ENCODE assay signal across 8 cellular contexts in genomic region chr10:87342249-87342703, GRCh38. TPM values are rescaled to one million over a fixed set of nuclear protein-coding genes. Genes with fewer than 3 reads are reported as not detected.
DNase-seq lines count a peak whose midpoint lies in the region; ATAC-seq and TF ChIP-seq lines count a peak whose summit lies in the region.
"Not testable (repeated sequence)": the region's sequence is repeated elsewhere in the genome, so short reads cannot be mapped to it uniquely, and the experiment has no call there.

No MANE protein-coding gene starts in this region.

- H3K4me3 Mint-ChIP-seq in nephron: peak overlapping the region; percentile 87 to 97 (median 95)
- H3K4me3 Mint-ChIP-seq in stimulated activated naive B cell treated with anti-CD40 and anti-IgM and Interleukin-4, amounts not matched to agents 10 μg/mL and 1 μg/mL and 100 μg/mL, for 72 hours: peak overlapping the region; percentile 82 to 89

- not testable (repeated sequence) for TF ChIP-seq CTCF in fibroblast of the aortic adventitia (IDR thresholded peaks at IDR 0.05; ENCODE audit: insufficient read depth, low read length); nephron (IDR thresholded peaks at IDR 0.05; ENCODE audit: unreplicated experiment in 3 of 3)

- peak overlapping the region; percentile 62 for H3K4me3 ChIP-seq in H7 (ENCODE audit: insufficient read depth, low read depth, low read length)
- peak overlapping the region; percentile 67 for H3K4me3 ChIP-seq in fibroblast of the aortic adventitia (ENCODE audit: low read depth, low read length)

- peak; percentile 90 to 91 for ATAC-seq in stimulated activated naive B cell treated with anti-CD40 and anti-IgM and Interleukin-4, amounts not matched to agents 10 μg/mL and 1 μg/mL and 100 μg/mL, for 72 hours (replicated peaks)

- H3K36me3 Mint-ChIP-seq in nephron (ENCODE audit: low read depth); stimulated activated naive B cell treated with anti-CD40 and anti-IgM and Interleukin-4, amounts not matched to agents 10 μg/mL and 1 μg/mL and 100 μg/mL, for 72 hours: not testable (repeated sequence)

- not testable (repeated sequence) for H3K27me3 Mint-ChIP-seq in nephron (ENCODE audit: low read depth); stimulated activated naive B cell treated with anti-CD40 and anti-IgM and Interleukin-4, amounts not matched to agents 10 μg/mL and 1 μg/mL and 100 μg/mL, for 72 hours

- peak overlapping the region; percentile 98 to 100 (median 98) for H3K27ac Mint-ChIP-seq in nephron
- H3K27ac Mint-ChIP-seq in stimulated activated naive B cell treated with anti-CD40 and anti-IgM and Interleukin-4, amounts not matched to agents 10 μg/mL and 1 μg/mL and 100 μg/mL, for 72 hours: peak overlapping the region; percentile 86

- DNase-seq in ELF-1 (ENCODE audit: low read depth, low spot score): peak; percentile 90
- peak; percentile 53 for DNase-seq in H7
- peak; percentile 74 for DNase-seq in LoVo (ENCODE audit: low spot score)
- DNase-seq in SHP77 (lab: John Stamatoyannopoulos, UW): peak; percentile 47 to 72
- DNase-seq in activated effector memory CD4-positive, alpha-beta T cell treated with Interleukin-2 at 50 U/mL for 16 hours: peak; percentile 76
- peak; percentile 92 for DNase-seq in fibroblast of the aortic adventitia (ENCODE audit: low read depth)
- peak; percentile 88 for DNase-seq in stimulated activated naive B cell treated with anti-CD40 and anti-IgM and Interleukin-4, amounts not matched to agents 10 μg/mL and 1 μg/mL and 100 μg/mL, for 72 hours

- H3K4me1 Mint-ChIP-seq in nephron: peaks cover 31% of the 10 kb centered on the region
- peaks cover 8 to 23% of the 10 kb centered on the region in 2 donors for H3K4me1 Mint-ChIP-seq in stimulated activated naive B cell treated with anti-CD40 and anti-IgM and Interleukin-4, amounts not matched to agents 10 μg/mL and 1 μg/mL and 100 μg/mL, for 72 hours

- not testable (repeated sequence) for H3K27me3 ChIP-seq in H7 (ENCODE audit: control insufficient read depth, insufficient read depth, low read length)

- not testable (repeated sequence) for H3K9me3 Mint-ChIP-seq in nephron; stimulated activated naive B cell treated with anti-CD40 and anti-IgM and Interleukin-4, amounts not matched to agents 10 μg/mL and 1 μg/mL and 100 μg/mL, for 72 hours

- H3K36me3 ChIP-seq in H7 (replicated peaks; ENCODE audit: control insufficient read depth, insufficient read depth, low read length): not testable (repeated sequence)

RNA-seq across cellular contexts. Expression of gene NUTM2D, which starts 15.3 kb away (rescaled TPM):
- total RNA-seq in H7 (2014; rRNA removed; shearing (Covaris generic)): 1.4 and 3.4 TPM in 2 replicates
- 0.82 and 2.6 TPM in 2 replicates for total RNA-seq in fibroblast of the aortic adventitia (ENCODE audit: low replicate concordance)

Comparison
In these comparisons a context has a peak if more than half of its experiments do, and no peak if none do; other contexts are left out.
1. Peak in every context shown above with its lines: DNase-seq, ATAC-seq and H3K4me3 ChIP-seq.